Comparison of ENCODE assay signal across 28 cellular contexts in genomic region chr2:178188466-178188865, GRCh38.
"Had no signal": no experiment of that assay in that cellular context is flagged by ENCODE, and none has a peak within 500 bp of the region (broad histone marks: within the 10 kb centered on the region; RNA-seq: fewer than 3 reads in every experiment).

No MANE protein-coding gene starts in this region.

- DNase-seq: colonic mucosa; effector CD8-positive, alpha-beta T cell; endodermal cell; erythroblast; esophagus squamous epithelium; heart left ventricle; left cardiac atrium; left lung; naive thymus-derived CD8-positive, alpha-beta T cell; occipital lobe; ovary; posterior cingulate gyrus; psoas muscle; right cardiac atrium; sigmoid colon; stimulated activated CD4-positive, alpha-beta T cell treated with anti-CD3 and anti-CD28 coated beads, Interleukin-2, amount 100 ng/mL, for 24 hours; stimulated activated CD4-positive, alpha-beta T cell treated with anti-CD3 and anti-CD28 coated beads, Interleukin-4, amount 100 ng/mL, for 24 hours; stimulated activated naive CD4-positive, alpha-beta T cell treated with Interleukin-2 at 50 U/mL for 16 hours; substantia nigra; upper lobe of left lung had no signal

- H3K4me1 ChIP-seq: colonic mucosa had no signal

- H3K4me3 ChIP-seq: colonic mucosa, esophagus squamous epithelium, gastroesophageal sphincter, heart left ventricle, hepatocyte, left lung, ovary, psoas muscle, sigmoid colon, thoracic aorta, tibial nerve, upper lobe of left lung had no signal

- H2AFZ ChIP-seq: hepatocyte had no signal

- H3K4me3 Mint-ChIP-seq: dendritic cell treated with granulocyte-macrophage colony-stimulating factor and Interleukin-4, amounts not matched to agents 40 ng/mL and 50 ng/mL, for 4 days; endodermal cell; naive thymus-derived CD8-positive, alpha-beta T cell; stimulated activated effector memory CD8-positive, alpha-beta T cell treated with anti-CD3 and anti-CD28 coated beads, Interleukin-12 subunit alpha, Interleukin-12 subunit beta, amount 100 ng/mL, for 72 hours had no signal

- H3K4me1 Mint-ChIP-seq: stimulated activated effector memory CD8-positive, alpha-beta T cell treated with anti-CD3 and anti-CD28 coated beads, Interleukin-12 subunit alpha, Interleukin-12 subunit beta, amount 100 ng/mL, for 72 hours had no signal

- H3K79me2 ChIP-seq: hepatocyte had no signal

- FAIRE-seq: islet of Langerhans, urothelium cell line had no signal

- H3K9me3 ChIP-seq: colonic mucosa, esophagus squamous epithelium, gastroesophageal sphincter, heart left ventricle, left lung, ovary, psoas muscle, sigmoid colon, thoracic aorta, tibial nerve, upper lobe of left lung had no signal

- ATAC-seq: gastroesophageal sphincter; heart left ventricle; left cardiac atrium; left lung; naive thymus-derived CD8-positive, alpha-beta T cell; psoas muscle; right cardiac atrium; stimulated activated effector memory CD8-positive, alpha-beta T cell treated with anti-CD3 and anti-CD28 coated beads, Interleukin-12 subunit alpha, Interleukin-12 subunit beta, amount 100 ng/mL, for 72 hours had no signal

- H3K27ac Mint-ChIP-seq: dendritic cell treated with granulocyte-macrophage colony-stimulating factor and Interleukin-4, amounts not matched to agents 40 ng/mL and 50 ng/mL, for 4 days; endodermal cell; naive thymus-derived CD8-positive, alpha-beta T cell; stimulated activated effector memory CD8-positive, alpha-beta T cell treated with anti-CD3 and anti-CD28 coated beads, Interleukin-12 subunit alpha, Interleukin-12 subunit beta, amount 100 ng/mL, for 72 hours had no signal

- H3K36me3 ChIP-seq: colonic mucosa, esophagus squamous epithelium, gastroesophageal sphincter, heart left ventricle, left lung, ovary, sigmoid colon, thoracic aorta, tibial nerve, upper lobe of left lung had no signal

- H3K9me3 Mint-ChIP-seq: dendritic cell treated with granulocyte-macrophage colony-stimulating factor and Interleukin-4, amounts not matched to agents 40 ng/mL and 50 ng/mL, for 4 days; endodermal cell; naive thymus-derived CD8-positive, alpha-beta T cell; stimulated activated effector memory CD8-positive, alpha-beta T cell treated with anti-CD3 and anti-CD28 coated beads, Interleukin-12 subunit alpha, Interleukin-12 subunit beta, amount 100 ng/mL, for 72 hours had no signal

- H3K36me3 Mint-ChIP-seq: naive thymus-derived CD8-positive, alpha-beta T cell; stimulated activated effector memory CD8-positive, alpha-beta T cell treated with anti-CD3 and anti-CD28 coated beads, Interleukin-12 subunit alpha, Interleukin-12 subunit beta, amount 100 ng/mL, for 72 hours had no signal

- H3K27ac ChIP-seq: colonic mucosa, esophagus squamous epithelium, gastroesophageal sphincter, heart left ventricle, hepatocyte, left lung, ovary, psoas muscle, sigmoid colon, thoracic aorta, tibial nerve, upper lobe of left lung had no signal

- H3K4me2 ChIP-seq: hepatocyte had no signal

- H3K27me3 ChIP-seq: esophagus squamous epithelium, ovary, sigmoid colon, tibial nerve, upper lobe of left lung had no signal
